Comparison of ENCODE assay signal across 9 cellular contexts in genomic region chr1:168834225-168834872, GRCh38.
DNase-seq lines count a peak whose midpoint lies in the region; ATAC-seq, FAIRE-seq and TF ChIP-seq lines count a peak whose summit lies in the region.
"Had no signal": no experiment of that assay in that cellular context is flagged by ENCODE, and none has a peak within 500 bp of the region (broad histone marks: within the 10 kb centered on the region; RNA-seq: fewer than 3 reads in every experiment).

No MANE protein-coding gene starts in this region.

- peak; percentile 21 to 67 for ATAC-seq in left cardiac atrium

- peak; percentile 78 for FAIRE-seq in GM18507 (lab: Jason Lieb, UNC)

- peaks cover 10% of the 10 kb centered on the region for H3K4me1 ChIP-seq in OCI-LY3 (ENCODE audit: low read length)
- H3K4me1 ChIP-seq in mesendoderm (ENCODE audit: control insufficient read depth, low read depth, low read length) = no peaks in the 10 kb centered on the region
- H3K4me1 ChIP-seq in thyroid gland = peaks cover 0 to 18% of the 10 kb centered on the region in 2 donors
- H3K4me1 ChIP-seq in osteoblast (ENCODE audit: insufficient read depth, low read length) = no peaks in the 10 kb centered on the region

- H3K27ac Mint-ChIP-seq in nephron progenitor cell = peak overlapping the region; percentile 21

- no peak overlapping the region for H3K9ac ChIP-seq in OCI-LY3 (ENCODE audit: low read length)
- no peak overlapping the region for H3K9ac ChIP-seq in mesendoderm (ENCODE audit: low read length)

- H3K79me2 ChIP-seq in OCI-LY3 (ENCODE audit: low read length) (no peaks in the 10 kb centered on the region), mesendoderm (ENCODE audit: control insufficient read depth, insufficient read depth, low read length) (no peaks in the 10 kb centered on the region), osteoblast (ENCODE audit: insufficient read depth, low read length) (no peaks in the 10 kb centered on the region)

- peaks cover 23% of the 10 kb centered on the region for H3K4me1 Mint-ChIP-seq in nephron progenitor cell

- H3K27ac ChIP-seq in OCI-LY3 (ENCODE audit: low read length) = no peak overlapping the region
- H3K27ac ChIP-seq in mesendoderm (ENCODE audit: low read depth, low read length) = no peak overlapping the region
- H3K27ac ChIP-seq in thyroid gland = no peak overlapping the region
- no peak overlapping the region for H3K27ac ChIP-seq in osteoblast (ENCODE audit: low read depth, low read length)
- H3K27ac ChIP-seq: VCaP had no signal

- H3K23ac ChIP-seq in mesendoderm (ENCODE audit: low read length) = no peak overlapping the region

- peaks cover 17% of the 10 kb centered on the region for H3K9me3 Mint-ChIP-seq in nephron progenitor cell

- H3K4me3 Mint-ChIP-seq in nephron progenitor cell = no peak overlapping the region

- TF ChIP-seq CTCF in OCI-LY3 (IDR thresholded peaks at IDR 0.05; ENCODE audit: low read depth, low read length) (no peak), nephron progenitor cell (IDR thresholded peaks at IDR 0.05) (no peak), thyroid gland (IDR thresholded peaks at IDR 0.05) (no peak), osteoblast (IDR thresholded peaks at IDR 0.05; ENCODE audit: extremely low read depth, low read depth, low read length) (no peak)

- no peak overlapping the region for H4K5ac ChIP-seq in mesendoderm (ENCODE audit: low read length)

- DNase-seq in GM18507 (ENCODE audit: extremely low spot score, insufficient read length, low read depth) = no peak
- DNase-seq in left cardiac atrium = no peak
- DNase-seq in nephron progenitor cell = no peak
- no peak for DNase-seq in mesendoderm
- no peak for DNase-seq in thyroid gland
- no peak for DNase-seq in osteoblast (ENCODE audit: insufficient read length, low spot score, missing footprints)
- no peak for DNase-seq in COLO668 (lab: John Stamatoyannopoulos, UW; ENCODE audit: unreplicated experiment)

- no peaks in the 10 kb centered on the region for H3K36me3 Mint-ChIP-seq in nephron progenitor cell (ENCODE audit: low read depth)

- no peaks in the 10 kb centered on the region for H3K79me1 ChIP-seq in mesendoderm (ENCODE audit: low read length)

- H3K4me2 ChIP-seq in OCI-LY3 (ENCODE audit: low read length) (0 out of 2 replicates have a peak overlapping the region, but pooled peaks have one; percentile 2), mesendoderm (ENCODE audit: low read length) (no peak overlapping the region), osteoblast (ENCODE audit: insufficient read depth, low read length) (no peak overlapping the region)

- H3K36me3 ChIP-seq in OCI-LY3 (replicated peaks; ENCODE audit: low read depth, low read length) (no peaks in the 10 kb centered on the region), mesendoderm (ENCODE audit: control insufficient read depth, insufficient read depth, low read length) (no peaks in the 10 kb centered on the region), thyroid gland (no peaks in the 10 kb centered on the region), osteoblast (ENCODE audit: insufficient read depth, low read length) (no peaks in the 10 kb centered on the region)

- H3K9me3 ChIP-seq in OCI-LY3 (ENCODE audit: insufficient read depth, low read length) (no peaks in the 10 kb centered on the region), thyroid gland (no peaks in the 10 kb centered on the region), osteoblast (ENCODE audit: low read depth, low read length) (no peaks in the 10 kb centered on the region)

- no peak for TF ChIP-seq POLR2A in thyroid gland (IDR thresholded peaks at IDR 0.05)

- no peak overlapping the region for H3K4ac ChIP-seq in mesendoderm (ENCODE audit: low read depth, low read length)

- H2BK5ac ChIP-seq in mesendoderm (ENCODE audit: low read length) = no peak overlapping the region

- H3K56ac ChIP-seq in mesendoderm (ENCODE audit: low read length) = no peak overlapping the region

- H3K4me3 ChIP-seq in OCI-LY3 (ENCODE audit: low read length) (no peak overlapping the region), mesendoderm (ENCODE audit: low read length) (no peak overlapping the region), thyroid gland (replicated peaks in 1 of 3) (no peak overlapping the region), osteoblast (ENCODE audit: insufficient read depth, low read length) (no peak overlapping the region)

- H4K20me1 ChIP-seq in OCI-LY3 (ENCODE audit: insufficient read depth, low read length) (no peaks in the 10 kb centered on the region), osteoblast (ENCODE audit: insufficient read depth, low read length) (no peaks in the 10 kb centered on the region)

- no peak overlapping the region for H2AK5ac ChIP-seq in mesendoderm (ENCODE audit: low read length)

- WGBS in mesendoderm (ENCODE audit: extremely low coverage, insufficient coverage, low lambda C conversion rate) = no CpG with 5 or more reads among the region's 2 CpGs
- WGBS in thyroid gland, 2 donors = 83 to 87% methylated on average over 2 of the region's 2 CpGs

- no peaks in the 10 kb centered on the region for H3K27me3 ChIP-seq in OCI-LY3 (ENCODE audit: low read depth, low read length)
- H3K27me3 ChIP-seq in mesendoderm (ENCODE audit: insufficient read depth, low read length, poor library complexity) = no peaks in the 10 kb centered on the region
- H3K27me3 ChIP-seq in thyroid gland = no peaks in the 10 kb centered on the region
- no peaks in the 10 kb centered on the region for H3K27me3 ChIP-seq in osteoblast (ENCODE audit: insufficient read depth, low read length)

- H3K27me3 Mint-ChIP-seq in nephron progenitor cell (ENCODE audit: low read depth, poor library complexity) = no peaks in the 10 kb centered on the region

- no peak overlapping the region for H2BK15ac ChIP-seq in mesendoderm (replicated peaks; ENCODE audit: low read depth)

- intact Hi-C loops in left cardiac atrium (cut with DNase I) (no loop called here), thyroid gland (cut with DNase I) (no loop called here)

- no peak overlapping the region for H2BK120ac ChIP-seq in mesendoderm (ENCODE audit: low read depth, low read length)

- no peak overlapping the region for H4K8ac ChIP-seq in mesendoderm (ENCODE audit: low read depth, low read length)

- H3K18ac ChIP-seq in mesendoderm (ENCODE audit: low read length) = no peak overlapping the region

- 0 out of 2 replicates have a peak overlapping the region, but pooled peaks have one; percentile 2 for H2AFZ ChIP-seq in OCI-LY3 (ENCODE audit: low read depth, low read length)
- H2AFZ ChIP-seq in osteoblast (ENCODE audit: low read length) = no peak overlapping the region
